ENCODE assay signal across 17 cellular contexts in genomic region chr9:93260290-93261066, GRCh38.
DNase-seq lines count a peak whose midpoint lies in the region; ATAC-seq and TF ChIP-seq lines count a peak whose summit lies in the region.
"Had no signal": no experiment of that assay in that cellular context is flagged by ENCODE, and none has a peak within 500 bp of the region (broad histone marks: within the 10 kb centered on the region; RNA-seq: fewer than 3 reads in every experiment).

No MANE protein-coding gene starts in this region.

- no peak overlapping the region for H3K56ac ChIP-seq in H9 (ENCODE audit: insufficient read length, low read depth, low read length)

- H2BK15ac ChIP-seq in H9 (ENCODE audit: low read depth, low read length): no peak overlapping the region

- H3K27me3 ChIP-seq in H9 (ENCODE audit: insufficient read depth, low read length) (no peaks in the 10 kb centered on the region), tibial artery (no peaks in the 10 kb centered on the region)

- H2AK5ac ChIP-seq in H9 (ENCODE audit: insufficient read length, low read length): no peak overlapping the region

- H3K18ac ChIP-seq in H9 (ENCODE audit: insufficient read length, low read depth, low read length): no peak overlapping the region

- H3T11ph ChIP-seq in H9 (ENCODE audit: low read length): no peak overlapping the region

- no peak overlapping the region for H4K5ac ChIP-seq in H9 (ENCODE audit: insufficient read length, low read depth, low read length)

- H3K4me1 ChIP-seq in H9 (ENCODE audit: insufficient read depth, low read length): no peaks in the 10 kb centered on the region
- H3K4me1 ChIP-seq in tibial artery: no peaks in the 10 kb centered on the region
- H3K4me1 ChIP-seq: SJCRH30 had no signal

- H3K9me3 ChIP-seq in H9 (ENCODE audit: control insufficient read depth, low read depth, low read length) (no peaks in the 10 kb centered on the region), tibial artery (no peaks in the 10 kb centered on the region)
- H3K9me3 ChIP-seq: SJCRH30 had no signal

- no peaks in the 10 kb centered on the region for H3K79me2 ChIP-seq in H9 (ENCODE audit: insufficient read depth, low read length)

- H2BK20ac ChIP-seq in H9 (ENCODE audit: low read depth, low read length, poor library complexity, severe bottlenecking): no peak overlapping the region

- no peak overlapping the region for H3K4me3 ChIP-seq in tibial artery
- H3K4me3 ChIP-seq: SJCRH30 had no signal

- intact Hi-C loops in tibial artery (cut with DNase I; ENCODE audit: low total_unique reads): no loop called here

- ATAC-seq in HG03457 (IDR thresholded peaks at IDR 0.05; ENCODE audit: unreplicated experiment): no peak
- ATAC-seq: activated naive CD4-positive, alpha-beta T cell treated with anti-CD3 and anti-CD28 coated beads, Interleukin-2, amount 50 U/mL, for 72 hours; naive thymus-derived CD4-positive, alpha-beta T cell; T-helper 17 cell had no signal

- H3K9me3 Mint-ChIP-seq in H9: no peaks in the 10 kb centered on the region
- H3K9me3 Mint-ChIP-seq: activated naive CD4-positive, alpha-beta T cell treated with anti-CD3 and anti-CD28 coated beads, Interleukin-2, amount 50 U/mL, for 72 hours; CD4-positive, CD25-positive, alpha-beta regulatory T cell; HFFc6; memory B cell; naive thymus-derived CD4-positive, alpha-beta T cell had no signal

- no peak overlapping the region for H3K4me3 Mint-ChIP-seq in H9
- H3K4me3 Mint-ChIP-seq: CD4-positive, CD25-positive, alpha-beta regulatory T cell; HFFc6; memory B cell; T-helper 17 cell had no signal

- H3K4ac ChIP-seq in H9 (ENCODE audit: low read depth, low read length): no peak overlapping the region

- H3K27ac Mint-ChIP-seq in H9: peak overlapping the region in 2 of 3 experiments; percentile 57 to 59; a peak in 3 of 7 replicates
- H3K27ac Mint-ChIP-seq: activated naive CD4-positive, alpha-beta T cell treated with anti-CD3 and anti-CD28 coated beads, Interleukin-2, amount 50 U/mL, for 72 hours; CD4-positive, CD25-positive, alpha-beta regulatory T cell; HFFc6; memory B cell; naive thymus-derived CD4-positive, alpha-beta T cell; T-helper 17 cell had no signal

- H3K27me3 Mint-ChIP-seq in H9 (ENCODE audit: low read depth): no peaks in the 10 kb centered on the region; the same call in 1 of the 2 replicates
- H3K27me3 Mint-ChIP-seq: CD4-positive, CD25-positive, alpha-beta regulatory T cell; naive thymus-derived CD4-positive, alpha-beta T cell had no signal

- no peak overlapping the region for H2BK120ac ChIP-seq in H9 (ENCODE audit: low read depth, low read length, poor library complexity, severe bottlenecking)

- H3K4me1 Mint-ChIP-seq in H9: 0 out of 4 replicates have a peak, but pooled peaks cover 0 to 7% of the 10 kb centered on the region in 2 experiments

- H3K27ac ChIP-seq in H9 (ENCODE audit: insufficient read length, low read depth, low read length) (no peak overlapping the region), tibial artery (no peak overlapping the region)
- H3K27ac ChIP-seq: SJCRH30 had no signal

- no peak overlapping the region for H4K8ac ChIP-seq in H9 (replicated peaks; ENCODE audit: insufficient read length, low read depth, low read length)

- no peaks in the 10 kb centered on the region for H3K79me1 ChIP-seq in H9 (ENCODE audit: insufficient read depth, low read depth, low read length, poor library complexity, severe bottlenecking)

- no peaks in the 10 kb centered on the region for H3K36me3 ChIP-seq in tibial artery
- H3K36me3 ChIP-seq: SJCRH30 had no signal

- no peaks in the 10 kb centered on the region for H3K23me2 ChIP-seq in H9 (ENCODE audit: insufficient read length, low read depth, low read length, poor library complexity, severe bottlenecking)

- WGBS in H9 (ENCODE audit: extremely low coverage, insufficient read length, low lambda C conversion rate): no CpG with 5 or more reads among the region's 12 CpGs

- peaks cover 8 to 15% (median 13%) of the 10 kb centered on the region in 3 experiments for H3K36me3 Mint-ChIP-seq in H9 (ENCODE audit: insufficient read depth in 1 of 3, low read depth in 3 of 3)
- H3K36me3 Mint-ChIP-seq: activated naive CD4-positive, alpha-beta T cell treated with anti-CD3 and anti-CD28 coated beads, Interleukin-2, amount 50 U/mL, for 72 hours; CD4-positive, CD25-positive, alpha-beta regulatory T cell; memory B cell; naive thymus-derived CD4-positive, alpha-beta T cell had no signal

- H2BK12ac ChIP-seq in H9 (ENCODE audit: insufficient read length, low read depth, low read length): no peak overlapping the region

- H4K91ac ChIP-seq in H9 (ENCODE audit: insufficient read length, low read depth, low read length): no peak overlapping the region

- H3K4me2 ChIP-seq in H9 (ENCODE audit: insufficient read depth, insufficient read length, low read length): no peak overlapping the region

- no peak overlapping the region for H3K23ac ChIP-seq in H9 (ENCODE audit: insufficient read length, low read depth, low read length)

- H3K9ac ChIP-seq in H9 (ENCODE audit: extremely low read depth, insufficient read length, low read length): no peak overlapping the region

- H4K20me1 ChIP-seq in H9 (ENCODE audit: control insufficient read depth, insufficient read depth, insufficient read length): peaks cover 2% of the 10 kb centered on the region

- no peak overlapping the region for H2AFZ ChIP-seq in H9 (ENCODE audit: low read length)

- H2BK5ac ChIP-seq in H9 (ENCODE audit: insufficient read length, low read length): no peak overlapping the region

- peak; percentile 48 for DNase-seq in activated effector memory CD4-positive, alpha-beta T cell treated with anti-CD3 and anti-CD28 coated beads, Interleukin-2, amount 50 U/mL, for 16 hours
- no peak for DNase-seq in activated effector memory CD4-positive, alpha-beta T cell treated with Interleukin-2 at 50 U/mL for 16 hours
- DNase-seq in H9 (peak; percentile 23), islet precursor cell (peak; percentile 42), tibial artery (peak; percentile 9 to 53), iPS-NIHi11 (ENCODE audit: low spot score) (no peak), DMS79 treated with DMSO at 0.1 percent for 48 hours (lab: John Stamatoyannopoulos, UW) (no peak)
- DNase-seq: CD4-positive, CD25-positive, alpha-beta regulatory T cell; HFFc6; OCI-M1; substantia nigra; T-helper 17 cell had no signal

- TF ChIP-seq CTCF in H9 (conservative IDR thresholded peaks at IDR 0.05) (no peak), tibial artery (IDR thresholded peaks at IDR 0.05) (no peak)

- H3K14ac ChIP-seq in H9 (ENCODE audit: insufficient read depth, low read length): no peak overlapping the region

Comparison
In these comparisons a context has a peak if more than half of its experiments do, and no peak if none do; other contexts are left out.
1. DNase-seq: peak in activated effector memory CD4-positive, alpha-beta T cell treated with anti-CD3 and anti-CD28 coated beads, Interleukin-2, amount 50 U/mL, for 16 hours (single experiment), H9 (single experiment), islet precursor cell (single experiment) and tibial artery (2 of 2); none in activated effector memory CD4-positive, alpha-beta T cell treated with Interleukin-2 at 50 U/mL for 16 hours (single experiment), iPS-NIHi11 (single experiment) and DMS79 treated with DMSO at 0.1 percent for 48 hours (single experiment).